ENCODE assay signal across 18 cellular contexts in the genomic region with DNA sequence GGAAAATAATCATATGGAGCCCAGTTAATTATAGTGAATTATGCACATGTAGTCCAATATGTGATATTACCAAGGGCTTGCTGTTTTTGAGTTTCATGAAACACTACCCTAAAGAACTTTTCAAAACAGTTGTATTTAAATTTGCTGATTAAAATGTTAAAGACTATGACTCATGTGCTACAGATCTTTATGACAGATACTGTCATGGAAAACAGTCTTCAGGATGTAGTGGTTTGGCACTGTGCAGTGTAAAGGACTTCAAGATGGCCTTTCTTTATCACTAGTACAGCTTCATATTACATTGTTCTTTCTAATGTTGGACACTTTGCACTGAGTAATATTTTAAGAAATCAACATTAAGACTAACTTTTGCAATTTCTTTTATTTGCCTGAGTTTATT.
DNase-seq lines count a peak whose midpoint lies in the region; ATAC-seq, FAIRE-seq and TF ChIP-seq lines count a peak whose summit lies in the region.
"Had no signal": no experiment of that assay in that cellular context is flagged by ENCODE, and none has a peak within 500 bp of the region (broad histone marks: within the 10 kb centered on the region; RNA-seq: fewer than 3 reads in every experiment).

No MANE protein-coding gene starts in this region.

- H3K9me3 ChIP-seq in A673 (ENCODE audit: low read depth, low read length, poor library complexity, severe bottlenecking) (peaks cover 9% of the 10 kb centered on the region), astrocyte (ENCODE audit: insufficient read depth, low read depth, low read length) (no peaks in the 10 kb centered on the region), mucosa of descending colon (no peaks in the 10 kb centered on the region)

- no TSS peak for BruUV-seq in A673 (replicated peaks; lab: Mats Ljungman, UMichigan)

- H3K27me3 Mint-ChIP-seq in astrocyte (ENCODE audit: low read depth, unreplicated experiment), result no peaks in the 10 kb centered on the region
- H3K27me3 Mint-ChIP-seq: activated CD4-positive, alpha-beta T cell treated with anti-CD3 and anti-CD28 coated beads, Interleukin-2, amount 10 ng/mL, durations not matched to agents 7 days and 5 days had no signal

- no peak for TF ChIP-seq CTCF in A673 (conservative IDR thresholded peaks at IDR 0.05; ENCODE audit: low read depth, low read length)
- no peak for TF ChIP-seq CTCF in astrocyte (IDR thresholded peaks at IDR 0.05; ENCODE audit: insufficient read depth, low read depth, low read length)
- no peak for TF ChIP-seq CTCF in mucosa of descending colon (IDR thresholded peaks at IDR 0.05)

- ATAC-seq in Right ventricle myocardium inferior (no peak), mucosa of descending colon (no peak)
- ATAC-seq: left colon had no signal

- H3K4me1 Mint-ChIP-seq in astrocyte (ENCODE audit: low read depth, unreplicated experiment), result peaks cover 11% of the 10 kb centered on the region
- H3K4me1 Mint-ChIP-seq: activated CD4-positive, alpha-beta T cell treated with anti-CD3 and anti-CD28 coated beads, Interleukin-2, amount 10 ng/mL, durations not matched to agents 7 days and 5 days had no signal

- H3K4me3 Mint-ChIP-seq in astrocyte (ENCODE audit: unreplicated experiment), result no peak overlapping the region
- H3K4me3 Mint-ChIP-seq: activated CD4-positive, alpha-beta T cell treated with anti-CD3 and anti-CD28 coated beads, Interleukin-2, amount 10 ng/mL, durations not matched to agents 7 days and 5 days had no signal

- H3K36me3 Mint-ChIP-seq in astrocyte (ENCODE audit: low read depth, unreplicated experiment), result no peaks in the 10 kb centered on the region
- H3K36me3 Mint-ChIP-seq: activated naive CD4-positive, alpha-beta T cell treated with anti-CD3 and anti-CD28 coated beads, Interleukin-2, amount 50 U/mL, for 72 hours had no signal

- H3K4me2 ChIP-seq in astrocyte (ENCODE audit: low read length), result no peak overlapping the region
- H3K4me2 ChIP-seq: hepatocyte had no signal

- FAIRE-seq in astrocyte (lab: Jason Lieb, UNC), result peak; percentile 5
- FAIRE-seq: GM18507 had no signal

- H3K27me3 ChIP-seq in A673 (replicated peaks; ENCODE audit: insufficient read depth, low read depth, low read length, poor library complexity) (no peaks in the 10 kb centered on the region), astrocyte (ENCODE audit: insufficient read depth, low read length) (no peaks in the 10 kb centered on the region)
- H3K27me3 ChIP-seq: hepatocyte had no signal

- no peak overlapping the region for H3K9ac ChIP-seq in astrocyte (ENCODE audit: low read length)

- H3K36me3 ChIP-seq in A673 (ENCODE audit: insufficient read depth, low read length, poor library complexity, severe bottlenecking), result no peaks in the 10 kb centered on the region
- no peaks in the 10 kb centered on the region for H3K36me3 ChIP-seq in astrocyte (ENCODE audit: insufficient read depth, low read length)
- no peaks in the 10 kb centered on the region for H3K36me3 ChIP-seq in mucosa of descending colon (ENCODE audit: low read depth)

- CTCF ChIA-PET in A673 (lab: Charles Lee), result no interaction called here

- no peaks in the 10 kb centered on the region for H3K79me2 ChIP-seq in astrocyte (ENCODE audit: insufficient read depth, low read length)
- H3K79me2 ChIP-seq: hepatocyte had no signal

- H3K4me1 ChIP-seq in A673 (ENCODE audit: insufficient read depth, low read length, poor library complexity, severe bottlenecking) (peaks cover 4% of the 10 kb centered on the region), astrocyte (ENCODE audit: insufficient read depth, low read length) (peaks cover 9% of the 10 kb centered on the region), mucosa of descending colon (ENCODE audit: low read depth) (no peaks in the 10 kb centered on the region)

- DNase-seq in A673 (ENCODE audit: low spot score) (peak; percentile 37), Kasumi-1 (lab: John Stamatoyannopoulos, UW) (peak; percentile 86 to 93), astrocyte (ENCODE audit: low read depth) (peak; percentile 85), hepatic stellate cell (ENCODE audit: low spot score) (peak; percentile 8), NCI-H345 treated with DMSO at 0.1 percent for 48 hours (lab: John Stamatoyannopoulos, UW; ENCODE audit: unreplicated experiment) (no peak), anterior cingulate cortex (lab: John Stamatoyannopoulos, UW) (no peak), Right ventricle myocardium inferior (ENCODE audit: missing footprints) (no peak), mucosa of descending colon (no peak)
- DNase-seq: ACHN; activated CD4-positive, alpha-beta T cell treated with anti-CD3 and anti-CD28 coated beads, Interleukin-2, amount 10 ng/mL, durations not matched to agents 7 days and 5 days; left colon; NCI-H1105 treated with DMSO at 0.1 percent for 48 hours; SHP77 treated with DMSO at 0.1 percent for 48 hours; stimulated activated CD4-positive, alpha-beta T cell treated with anti-CD3 and anti-CD28 coated beads, Interleukin-15, amount 100 ng/mL, for 24 hours; substantia nigra had no signal

- no peak overlapping the region for H3K27ac ChIP-seq in A673 (ENCODE audit: low read depth, low read length, poor library complexity, severe bottlenecking)
- no peak overlapping the region for H3K27ac ChIP-seq in astrocyte (ENCODE audit: low read depth, low read length)
- H3K27ac ChIP-seq: hepatocyte had no signal

- POLR2A ChIA-PET in A673 (lab: Charles Lee; ENCODE audit: low non-redundant PET), result no interaction called here

- H3K27ac Mint-ChIP-seq in astrocyte (ENCODE audit: unreplicated experiment), result peak overlapping the region; percentile 71
- H3K27ac Mint-ChIP-seq: activated CD4-positive, alpha-beta T cell treated with anti-CD3 and anti-CD28 coated beads, Interleukin-2, amount 10 ng/mL, durations not matched to agents 7 days and 5 days; activated naive CD4-positive, alpha-beta T cell treated with anti-CD3 and anti-CD28 coated beads, Interleukin-2, amount 50 U/mL, for 72 hours had no signal

- no peak overlapping the region for H3K4me3 ChIP-seq in A673 (ENCODE audit: low read depth, low read length, poor library complexity, severe bottlenecking)
- H3K4me3 ChIP-seq in astrocyte (ENCODE audit: insufficient read depth, low read depth, low read length), result no peak overlapping the region
- no peak overlapping the region for H3K4me3 ChIP-seq in mucosa of descending colon
- H3K4me3 ChIP-seq: hepatocyte had no signal

- no peak overlapping the region for H2AFZ ChIP-seq in astrocyte (ENCODE audit: low read depth, low read length)
- H2AFZ ChIP-seq: hepatocyte had no signal

- H4K20me1 ChIP-seq in astrocyte (ENCODE audit: insufficient read depth, low read length), result no peaks in the 10 kb centered on the region

- H3K9me3 Mint-ChIP-seq in astrocyte (ENCODE audit: unreplicated experiment), result no peaks in the 10 kb centered on the region
- H3K9me3 Mint-ChIP-seq: activated CD4-positive, alpha-beta T cell treated with anti-CD3 and anti-CD28 coated beads, Interleukin-2, amount 10 ng/mL, durations not matched to agents 7 days and 5 days had no signal

- intact Hi-C loops in A673 (cut with micrococcal nuclease; ENCODE audit: unreplicated experiment) (no loop called here), Right ventricle myocardium inferior (cut with DNase I) (no loop called here), mucosa of descending colon (cut with DNase I, micrococcal nuclease) (no loop called here)

Comparison
In these comparisons a context has a peak if more than half of its experiments do, and no peak if none do; other contexts are left out.
1. DNase-seq: peak in A673 (single experiment), Kasumi-1 (2 of 2), astrocyte (single experiment) and hepatic stellate cell (single experiment); none in NCI-H345 treated with DMSO at 0.1 percent for 48 hours (single experiment), anterior cingulate cortex (0 of 58), Right ventricle myocardium inferior (single experiment) and mucosa of descending colon (0 of 3).